Comparison of ENCODE assay signal across 8 cellular contexts in genomic region chr6:16635810-16636602, GRCh38.
DNase-seq lines count a peak whose midpoint lies in the region; ATAC-seq and TF ChIP-seq lines count a peak whose summit lies in the region.

No MANE protein-coding gene starts in this region.

- DNase-seq in activated T-helper 2 cell treated with anti-CD3 and anti-CD28 coated beads, Interferon-gamma antibody, Interleukin-2, Interleukin-4, amounts not matched to agents 10 μg/mL and 5 μg/mL and 100 μg/mL, durations not matched to agents 14 hours and 24 hours and 36 hours (ENCODE audit: low spot score): no peak
- DNase-seq in lower lobe of right lung (no peak), COLO668 (lab: John Stamatoyannopoulos, UW; ENCODE audit: unreplicated experiment) (no peak), NCI-H146 (lab: John Stamatoyannopoulos, UW) (no peak), germinal center (ENCODE audit: low spot score) (no peak), G401 (ENCODE audit: low spot score) (no peak)

- H3K9me3 Mint-ChIP-seq in activated T-helper 2 cell treated with anti-CD3 and anti-CD28 coated beads, Interferon-gamma antibody, Interleukin-2, Interleukin-4, amounts not matched to agents 10 μg/mL and 5 μg/mL and 100 μg/mL, durations not matched to agents 14 hours and 24 hours and 36 hours: no peaks in the 10 kb centered on the region

- in situ Hi-C loops in G401 (cut with HindIII; ENCODE audit: low sequenced_read_pairs): no loop called here

- H3K27me3 Mint-ChIP-seq in activated T-helper 2 cell treated with anti-CD3 and anti-CD28 coated beads, Interferon-gamma antibody, Interleukin-2, Interleukin-4, amounts not matched to agents 10 μg/mL and 5 μg/mL and 100 μg/mL, durations not matched to agents 14 hours and 24 hours and 36 hours (ENCODE audit: low read depth): no peaks in the 10 kb centered on the region

- peak overlapping the region; percentile 56 for H3K27ac Mint-ChIP-seq in activated T-helper 2 cell treated with anti-CD3 and anti-CD28 coated beads, Interferon-gamma antibody, Interleukin-2, Interleukin-4, amounts not matched to agents 10 μg/mL and 5 μg/mL and 100 μg/mL, durations not matched to agents 14 hours and 24 hours and 36 hours

- H3K36me3 ChIP-seq in lower lobe of right lung: peaks cover 12% of the 10 kb centered on the region

- no peaks in the 10 kb centered on the region for H3K9me3 ChIP-seq in lower lobe of right lung

- H3K4me1 Mint-ChIP-seq in activated T-helper 2 cell treated with anti-CD3 and anti-CD28 coated beads, Interferon-gamma antibody, Interleukin-2, Interleukin-4, amounts not matched to agents 10 μg/mL and 5 μg/mL and 100 μg/mL, durations not matched to agents 14 hours and 24 hours and 36 hours (ENCODE audit: low read depth): peaks cover 49% of the 10 kb centered on the region

- H3K27me3 ChIP-seq in lower lobe of right lung (ENCODE audit: low read depth): no peaks in the 10 kb centered on the region

- no peak overlapping the region for H3K27ac ChIP-seq in lower lobe of right lung

- peaks cover 52% of the 10 kb centered on the region for H3K36me3 Mint-ChIP-seq in activated T-helper 2 cell treated with anti-CD3 and anti-CD28 coated beads, Interferon-gamma antibody, Interleukin-2, Interleukin-4, amounts not matched to agents 10 μg/mL and 5 μg/mL and 100 μg/mL, durations not matched to agents 14 hours and 24 hours and 36 hours (ENCODE audit: low read depth)

- H3K4me3 ChIP-seq in lower lobe of right lung: no peak overlapping the region

- ATAC-seq in GM19023 (IDR thresholded peaks at IDR 0.05; ENCODE audit: unreplicated experiment): peak; percentile 48
- ATAC-seq in HG03196 (IDR thresholded peaks at IDR 0.05; ENCODE audit: unreplicated experiment): peak; percentile 52
- ATAC-seq in lower lobe of right lung: peak; percentile 42 to 52

- peaks cover 14% of the 10 kb centered on the region for H3K4me1 ChIP-seq in lower lobe of right lung

- no peak overlapping the region for H3K4me3 Mint-ChIP-seq in activated T-helper 2 cell treated with anti-CD3 and anti-CD28 coated beads, Interferon-gamma antibody, Interleukin-2, Interleukin-4, amounts not matched to agents 10 μg/mL and 5 μg/mL and 100 μg/mL, durations not matched to agents 14 hours and 24 hours and 36 hours (ENCODE audit: low read depth)

- intact Hi-C loops in activated T-helper 2 cell treated with anti-CD3 and anti-CD28 coated beads, Interferon-gamma antibody, Interleukin-2, Interleukin-4, amounts not matched to agents 10 μg/mL and 5 μg/mL and 100 μg/mL, durations not matched to agents 14 hours and 24 hours and 36 hours (cut with micrococcal nuclease): loop anchor here (5.0 kb wide), 1 partner anchor 34 kb away; no protein-coding TSS in a partner anchor
- intact Hi-C loops in lower lobe of right lung (cut with DNase I): no loop called here

- no peak for TF ChIP-seq CTCF in lower lobe of right lung (IDR thresholded peaks at IDR 0.05)
